ENCODE assay signal across 19 cellular contexts in the genomic region with DNA sequence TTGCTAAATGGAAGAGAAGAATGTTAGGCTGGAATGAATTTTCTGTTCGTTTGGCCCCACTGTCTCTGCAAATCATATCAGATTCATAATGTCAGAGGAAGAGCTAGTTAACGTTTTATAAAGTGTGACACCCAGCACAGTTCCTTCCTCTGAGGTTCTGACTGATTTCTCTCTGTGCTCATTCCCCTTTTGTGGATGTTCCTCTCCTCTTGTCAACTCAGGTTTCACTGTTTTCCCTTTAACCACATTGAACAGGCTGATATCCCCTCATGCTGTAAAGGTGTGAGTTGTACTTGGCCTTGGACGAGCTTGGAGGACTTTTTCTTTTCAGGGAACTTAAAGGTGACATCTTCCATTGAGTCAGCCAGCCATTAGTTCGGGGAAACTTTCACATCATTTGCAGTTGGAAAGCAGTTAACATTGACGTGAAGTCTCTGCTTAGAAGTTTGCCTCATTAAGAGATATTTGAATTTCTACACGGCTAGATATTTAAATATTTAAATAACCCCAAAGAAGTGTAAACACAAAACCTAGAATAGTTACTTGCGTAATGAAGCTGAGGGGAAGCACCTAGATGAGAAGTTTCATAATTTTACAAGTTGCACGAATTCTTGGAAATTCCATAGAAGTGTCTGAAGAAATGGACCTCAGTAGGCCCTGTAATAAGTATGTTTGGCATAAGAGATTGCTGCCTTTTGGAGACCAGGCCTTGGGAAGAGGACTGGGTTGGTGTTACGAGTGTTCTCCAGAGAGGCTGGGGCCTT.
DNase-seq lines count a peak whose midpoint lies in the region; ATAC-seq, FAIRE-seq and TF ChIP-seq lines count a peak whose summit lies in the region.
"Had no signal": no experiment of that assay in that cellular context is flagged by ENCODE, and none has a peak within 500 bp of the region (broad histone marks: within the 10 kb centered on the region; RNA-seq: fewer than 3 reads in every experiment).

No MANE protein-coding gene starts in this region.

- no peak overlapping the region for H3K4me3 Mint-ChIP-seq in activated CD4-positive, alpha-beta memory T cell treated with anti-CD3 and anti-CD28 coated beads for 36 hours
- H3K4me3 Mint-ChIP-seq: B cell, neural crest cell had no signal

- POLR2A ChIA-PET in activated CD4-positive, alpha-beta memory T cell treated with anti-CD3 and anti-CD28 coated beads for 36 hours (lab: Charles Lee): no interaction called here

- peaks cover 14% of the 10 kb centered on the region for H3K4me1 Mint-ChIP-seq in activated CD4-positive, alpha-beta memory T cell treated with anti-CD3 and anti-CD28 coated beads for 36 hours (ENCODE audit: low read depth)

- TF ChIP-seq POLR2A in GM12891 (IDR thresholded peaks at IDR 0.05; ENCODE audit: low read depth, low read length) (no peak), GM18505 (IDR thresholded peaks at IDR 0.05; ENCODE audit: borderline replicate concordance, extremely low read depth, insufficient read depth, insufficient read length) (no peak)

- no peak overlapping the region for H3K27ac ChIP-seq in colonic mucosa
- H3K27ac ChIP-seq: lower lobe of right lung, right atrium auricular region had no signal

- no peak overlapping the region for H3K9ac ChIP-seq in colonic mucosa (ENCODE audit: low read depth in 2 of 2, low read length in 2 of 2)

- no peaks in the 10 kb centered on the region for H3K27me3 ChIP-seq in colonic mucosa
- H3K27me3 ChIP-seq: right atrium auricular region had no signal

- H3K9me3 Mint-ChIP-seq in activated CD4-positive, alpha-beta memory T cell treated with anti-CD3 and anti-CD28 coated beads for 36 hours: no peaks in the 10 kb centered on the region

- H3K4me1 ChIP-seq in colonic mucosa: no peaks in the 10 kb centered on the region
- H3K4me1 ChIP-seq: lower lobe of right lung had no signal

- DNase-seq in GM12891 (ENCODE audit: insufficient read length, low spot score): no peak
- DNase-seq in activated CD4-positive, alpha-beta memory T cell treated with anti-CD3 and anti-CD28 coated beads for 36 hours: no peak
- DNase-seq in colonic mucosa: no peak
- no peak for DNase-seq in left colon
- DNase-seq: activated gamma-delta T cell; lower lobe of right lung; NCI-H2029 treated with DMSO at 0.1 percent for 48 hours; NCI-H774; SHP77 treated with DMSO at 0.1 percent for 48 hours; stimulated activated CD4-positive, alpha-beta T cell treated with anti-CD3 and anti-CD28 coated beads, Interleukin-4, amount 100 ng/mL, for 4 hours; stimulated activated naive CD4-positive, alpha-beta T cell had no signal

- no peaks in the 10 kb centered on the region for H3K9me3 ChIP-seq in colonic mucosa
- H3K9me3 ChIP-seq: lower lobe of right lung, right atrium auricular region had no signal

- H3K27me3 Mint-ChIP-seq in activated CD4-positive, alpha-beta memory T cell treated with anti-CD3 and anti-CD28 coated beads for 36 hours: peaks cover 15% of the 10 kb centered on the region

- FAIRE-seq in GM12891 (lab: Jason Lieb, UNC): peak; percentile 40
- FAIRE-seq: urothelium cell line had no signal

- intact Hi-C loops in activated CD4-positive, alpha-beta memory T cell treated with anti-CD3 and anti-CD28 coated beads for 36 hours (cut with micrococcal nuclease): no loop called here
- intact Hi-C loops in colonic mucosa (cut with DNase I): no loop called here
- intact Hi-C loops in left colon (cut with DNase I, micrococcal nuclease): no loop called here

- ATAC-seq in GM18909 (IDR thresholded peaks at IDR 0.05; ENCODE audit: poor library complexity, unreplicated experiment) (peak; percentile 70), HG02642 (IDR thresholded peaks at IDR 0.05; ENCODE audit: poor library complexity, unreplicated experiment) (peak; percentile 61), HG03571 (IDR thresholded peaks at IDR 0.05; ENCODE audit: unreplicated experiment) (peak; percentile 70), GM18505 (IDR thresholded peaks at IDR 0.05; ENCODE audit: unreplicated experiment) (no peak), left colon (no peak)

- no peak overlapping the region for H3K4me3 ChIP-seq in colonic mucosa
- H3K4me3 ChIP-seq: lower lobe of right lung, right atrium auricular region had no signal

- no peaks in the 10 kb centered on the region for H3K36me3 ChIP-seq in colonic mucosa
- H3K36me3 ChIP-seq: lower lobe of right lung, right atrium auricular region had no signal

- no peak overlapping the region for H3K27ac Mint-ChIP-seq in activated CD4-positive, alpha-beta memory T cell treated with anti-CD3 and anti-CD28 coated beads for 36 hours
- H3K27ac Mint-ChIP-seq: B cell had no signal

- no peak for TF ChIP-seq CTCF in colonic mucosa (IDR thresholded peaks at IDR 0.05)

- CTCF ChIA-PET in activated CD4-positive, alpha-beta memory T cell treated with anti-CD3 and anti-CD28 coated beads for 36 hours (lab: Charles Lee): no interaction called here

- H3K36me3 Mint-ChIP-seq in activated CD4-positive, alpha-beta memory T cell treated with anti-CD3 and anti-CD28 coated beads for 36 hours: no peaks in the 10 kb centered on the region

TF ChIP-seq in GM12891, 5 proteins besides CTCF, POLR2A, EP300 and RAD21:
- no peak for TF ChIP-seq POU2F2 (IDR thresholded peaks at IDR 0.05; ENCODE audit: low read depth, low read length)
- TF ChIP-seq POLR2AphosphoS5 (IDR thresholded peaks at IDR 0.05; ENCODE audit: low read depth, low read length): no peak
- no peak for TF ChIP-seq SPI1 (IDR thresholded peaks at IDR 0.05; ENCODE audit: low read depth, low read length)
- no peak for TF ChIP-seq PAX5 (IDR thresholded peaks at IDR 0.05; ENCODE audit: insufficient read depth, low read length, severe bottlenecking)
- no peak for TF ChIP-seq TAF1 (IDR thresholded peaks at IDR 0.05; ENCODE audit: low read depth, low read length)

Comparison
In these comparisons a context has a peak if more than half of its experiments do, and no peak if none do; other contexts are left out.
1. ATAC-seq: peak in GM18909 (single experiment), HG02642 (single experiment) and HG03571 (single experiment); none in GM18505 (single experiment) and left colon (single experiment).